In genomic region chr15:91302588-91303439, GRCh38 we compare ENCODE assay signal across 8 cellular contexts.
DNase-seq lines count a peak whose midpoint lies in the region; ATAC-seq, FAIRE-seq and TF ChIP-seq lines count a peak whose summit lies in the region.

No MANE protein-coding gene starts in this region.

- DNase-seq in Ammon's horn (ENCODE audit: low spot score) (peak; percentile 81), LHCN-M2 (ENCODE audit: low read depth) (peak; percentile 28), OCI-LY7 (ENCODE audit: low spot score) (peak; percentile 66), mammary epithelial cell (peak; percentile 57), thoracic aorta (ENCODE audit: low spot score) (no peak)

- H3K27ac ChIP-seq in OCI-LY7 (ENCODE audit: low read depth, low read length, poor library complexity, severe bottlenecking) (no peak overlapping the region), mammary epithelial cell (ENCODE audit: insufficient read depth, low read depth, low read length) (no peak overlapping the region), thoracic aorta (no peak overlapping the region)

- no peaks in the 10 kb centered on the region for H3K9me2 ChIP-seq in OCI-LY7 (ENCODE audit: insufficient read depth, low read length)

- H3K4me2 ChIP-seq in OCI-LY7 (ENCODE audit: low read length) (no peak overlapping the region), mammary epithelial cell (ENCODE audit: insufficient read depth, low read depth, low read length) (peak overlapping the region; percentile 44)

- dilution Hi-C loops in mammary epithelial cell (cut with HindIII; ENCODE audit: low sequenced_read_pairs): loop anchor here (25.0 kb wide), 1 partner anchor 234 kb away; no protein-coding TSS in a partner anchor

- no peak overlapping the region for H3K9ac ChIP-seq in mammary epithelial cell (ENCODE audit: insufficient read depth, low read length)

- in situ Hi-C loops in mammary epithelial cell (cut with MboI; ENCODE audit: low sequenced_read_pairs in 2 of 2): loop anchor here (5.0 to 25.0 kb wide), 4 partner anchors 214 to 759 kb away; no protein-coding TSS in a partner anchor

- no peaks in the 10 kb centered on the region for H3K36me3 ChIP-seq in OCI-LY7 (ENCODE audit: insufficient read depth, low read length)
- H3K36me3 ChIP-seq in mammary epithelial cell (ENCODE audit: insufficient read depth, low read length): no peaks in the 10 kb centered on the region
- H3K36me3 ChIP-seq in thoracic aorta: no peaks in the 10 kb centered on the region

- BruUV-seq in OCI-LY7 (replicated peaks; lab: Mats Ljungman, UMichigan): no TSS peak
- BruUV-seq in mammary epithelial cell (replicated peaks; lab: Mats Ljungman, UMichigan): no TSS peak

- H3K4me3 ChIP-seq in OCI-LY7 (ENCODE audit: low read depth, low read length, poor library complexity, severe bottlenecking) (no peak overlapping the region), mammary epithelial cell (replicated peaks in 1 of 3; ENCODE audit: insufficient read depth in 1 of 3, low read depth in 2 of 3, low read length in 3 of 3) (no peak overlapping the region), thoracic aorta (no peak overlapping the region)

- CTCF ChIA-PET in OCI-LY7 (lab: Charles Lee; ENCODE audit: unreplicated experiment): no interaction called here
- CTCF ChIA-PET in mammary epithelial cell (lab: Charles Lee; ENCODE audit: low non-redundant PET): interaction anchor here (0.6 to 0.8 kb wide), 2 partner anchors 246 to 902 kb away, joined by 3 to 4 read pairs; no protein-coding TSS in a partner anchor

- POLR2A ChIA-PET in OCI-LY7 (lab: Charles Lee): interaction anchor here (0.6 kb wide), 1 partner anchor 105 kb away, joined by 5 read pairs; no protein-coding TSS in a partner anchor

- H3K4me1 ChIP-seq in OCI-LY7 (ENCODE audit: insufficient read depth, low read length, poor library complexity, severe bottlenecking) (no peaks in the 10 kb centered on the region), mammary epithelial cell (ENCODE audit: insufficient read depth, low read length) (no peaks in the 10 kb centered on the region), thoracic aorta (ENCODE audit: control insufficient read depth in 1 of 2, low read depth in 2 of 2) (no peaks in the 10 kb centered on the region)

- 5% methylated on average over 9 of the region's 11 CpGs for whole genome bisulfite sequencing in mammary epithelial cell (ENCODE audit: low coverage, missing lambda C conversion rate)

- no peak for ATAC-seq in thoracic aorta (ENCODE audit: insufficient number of reproducible peaks, low FRiP score, low read depth)
- no peak for ATAC-seq in GM21825 (IDR thresholded peaks at IDR 0.05; ENCODE audit: unreplicated experiment)

- intact Hi-C loops in OCI-LY7 (cut with micrococcal nuclease; ENCODE audit: unreplicated experiment): loop anchor here (2.0 to 10.0 kb wide), 2 partner anchors 552 to 780 kb away; partner anchors contain the start of gene SLCO3A1
- intact Hi-C loops in mammary epithelial cell (cut with micrococcal nuclease): loop anchor here (1.0 to 5.0 kb wide), 6 partner anchors 219 to 779 kb away; partner anchors contain the start of gene SLCO3A1

- peak; percentile 96 for FAIRE-seq in islet of Langerhans (lab: Jason Lieb, UNC)

- H2AFZ ChIP-seq in OCI-LY7 (ENCODE audit: low read length) (no peak overlapping the region), mammary epithelial cell (ENCODE audit: low read depth, low read length) (no peak overlapping the region)

- no peaks in the 10 kb centered on the region for H3K9me3 ChIP-seq in OCI-LY7 (ENCODE audit: low read length)
- no peaks in the 10 kb centered on the region for H3K9me3 ChIP-seq in mammary epithelial cell (replicated peaks; ENCODE audit: insufficient read depth, low read length)
- H3K9me3 ChIP-seq in thoracic aorta: no peaks in the 10 kb centered on the region

- TF ChIP-seq CTCF in GM12872 (IDR thresholded peaks at IDR 0.05; ENCODE audit: insufficient read depth, low read depth, low read length) (peak; percentile 74), OCI-LY7 (conservative IDR thresholded peaks at IDR 0.05; ENCODE audit: low read length) (peak; percentile 85), mammary epithelial cell (conservative IDR thresholded peaks at IDR 0.05 in 1 of 2, IDR thresholded peaks at IDR 0.05 in 1 of 2; ENCODE audit: extremely low read depth in 1 of 2, insufficient read depth in 1 of 2, low read depth in 1 of 2, low read length in 2 of 2) (peak; percentile 62 to 79), thoracic aorta (IDR thresholded peaks at IDR 0.05) (peak; percentile 59)

- H3K27me3 ChIP-seq in mammary epithelial cell (ENCODE audit: insufficient read depth, low read length) (peaks cover 3% of the 10 kb centered on the region), thoracic aorta (replicated peaks; ENCODE audit: insufficient read depth) (no peaks in the 10 kb centered on the region)

- no peaks in the 10 kb centered on the region for H3K79me2 ChIP-seq in OCI-LY7 (ENCODE audit: insufficient read depth, low read depth, low read length)
- no peaks in the 10 kb centered on the region for H3K79me2 ChIP-seq in mammary epithelial cell (ENCODE audit: insufficient read depth, low read length)

- H4K20me1 ChIP-seq in OCI-LY7 (ENCODE audit: insufficient read depth, low read length): no peaks in the 10 kb centered on the region
- no peaks in the 10 kb centered on the region for H4K20me1 ChIP-seq in mammary epithelial cell (ENCODE audit: insufficient read depth, low read length)
